Comparison of ENCODE assay signal across 28 cellular contexts in genomic region chr2:31969178-31969577, GRCh38.
"Had no signal": no experiment of that assay in that cellular context is flagged by ENCODE, and none has a peak within 500 bp of the region (broad histone marks: within the 10 kb centered on the region; RNA-seq: fewer than 3 reads in every experiment).

No MANE protein-coding gene starts in this region.

- FAIRE-seq: astrocyte, bronchial epithelial cell had no signal

- H3K36me3 ChIP-seq: brain microvascular endothelial cell, esophagus muscularis mucosa, gastroesophageal sphincter had no signal

- H3K4me3 ChIP-seq: esophagus muscularis mucosa, gastroesophageal sphincter had no signal

- H3K4me1 ChIP-seq: esophagus muscularis mucosa, gastroesophageal sphincter had no signal

- ATAC-seq: activated CD8-positive, alpha-beta T cell treated with anti-CD3 and anti-CD28 coated beads for 36 hours; activated T-cell treated with anti-CD3 and anti-CD28 coated beads, Interleukin-2, amount 50 U/mL, for 4 hours; activated T-helper 17 cell treated with anti-CD3 and anti-CD28 coated beads, Interleukin-2, amount 50 U/mL, for 72 hours; effector memory CD8-positive, alpha-beta T cell; gastroesophageal sphincter; WTC11 had no signal

- H3K27ac ChIP-seq: brain microvascular endothelial cell, esophagus muscularis mucosa, gastroesophageal sphincter, VCaP had no signal

- H3K9me3 ChIP-seq: esophagus muscularis mucosa, gastroesophageal sphincter had no signal

- DNase-seq: activated CD4-positive, alpha-beta T cell treated with anti-CD3 and anti-CD28 coated beads for 1 hour; activated CD4-positive, alpha-beta T cell treated with anti-CD3 and anti-CD28 coated beads for 48 hours; activated CD4-positive, alpha-beta T cell treated with anti-CD3 and anti-CD28 coated beads, Interleukin-2, amount 50 U/mL, for 1 hour; activated CD4-positive, alpha-beta T cell treated with anti-CD3 and anti-CD28 coated beads, Interleukin-2, amount 50 U/mL, for 48 hours; activated CD8-positive, alpha-beta memory T cell treated with anti-CD3 and anti-CD28 coated beads for 24 hours; activated CD8-positive, alpha-beta T cell treated with anti-CD3 and anti-CD28 coated beads for 36 hours; activated effector memory CD4-positive, alpha-beta T cell treated with Interleukin-2 at 50 U/mL for 16 hours; activated gamma-delta T cell treated with Interleukin-2 at 50 U/mL for 16 hours; activated naive CD4-positive, alpha-beta T cell treated with anti-CD3 and anti-CD28 coated beads, Interleukin-2, amount 50 U/mL, for 16 hours; activated naive CD4-positive, alpha-beta T cell treated with Interleukin-2 at 50 U/mL for 16 hours; activated T-cell treated with anti-CD3 and anti-CD28 coated beads, Interleukin-2, amount 50 U/mL, for 4 hours; amniotic stem cell; anterior cingulate cortex; brain microvascular endothelial cell; cortex of kidney; dermis blood vessel endothelial cell; effector CD4-positive, alpha-beta T cell; effector memory CD8-positive, alpha-beta T cell; erythroblast; foreskin melanocyte; T-helper 2 cell had no signal

- H3K27me3 ChIP-seq: brain microvascular endothelial cell, esophagus muscularis mucosa, gastroesophageal sphincter had no signal
